Comparison of ENCODE assay signal across 1 cellular context in the genomic region with DNA sequence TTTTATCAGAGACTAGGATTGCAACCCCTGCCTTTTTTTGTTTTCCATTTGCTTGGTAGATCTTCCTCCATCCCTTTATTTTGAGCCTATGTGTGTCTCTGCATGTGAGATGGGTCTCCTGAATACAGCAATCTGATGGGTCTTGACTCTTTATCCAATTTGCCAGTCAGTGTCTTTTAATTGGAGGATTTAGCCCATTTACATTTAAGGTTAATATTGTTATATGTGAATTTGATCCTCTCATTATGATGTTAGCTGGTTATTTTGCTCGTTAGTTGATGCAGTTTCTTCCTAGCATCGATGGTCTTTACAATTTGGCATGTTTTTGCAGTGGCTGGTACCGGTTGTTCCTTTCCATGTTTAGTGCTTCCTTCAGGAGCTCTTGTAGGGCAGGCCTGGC.
A peak's percentile ranks its signal among the peaks of the same experiment; 100 is the strongest.
DNase-seq lines count a peak whose midpoint lies in the region; ATAC-seq, FAIRE-seq and TF ChIP-seq lines count a peak whose summit lies in the region.
"Not testable (repeated sequence)": the region's sequence is repeated elsewhere in the genome, so short reads cannot be mapped to it uniquely, and the experiment has no call there.

No MANE protein-coding gene starts in this region.

- not testable (repeated sequence) for BruUV-seq in K562 (replicated peaks; lab: Mats Ljungman, UMichigan)

- not testable (repeated sequence) for H3K9me1 ChIP-seq in K562 (ENCODE audit: control insufficient read depth, insufficient read depth, low read length)

- not testable (repeated sequence) for TF ChIP-seq CTCF in K562 (IDR thresholded peaks at IDR 0.05 in 2 of 3, conservative IDR thresholded peaks at IDR 0.05 in 1 of 3; ENCODE audit: insufficient read depth in 2 of 3, low read depth in 1 of 3, low read length in 3 of 3)

- intact Hi-C loops in K562 (cut with micrococcal nuclease), result not testable (repeated sequence)

- in situ Hi-C loops in K562 (cut with MboI), result not testable (repeated sequence)

- not testable (repeated sequence) for H2AFZ ChIP-seq in K562 (ENCODE audit: low read depth, low read length)

- not testable (repeated sequence) for FAIRE-seq in K562 (lab: Jason Lieb, UNC)

- CTCF ChIA-PET in K562 (lab: Yijun Ruan, JAX; ENCODE audit: low intra/inter-chr PET ratio), result not testable (repeated sequence)

- not testable (repeated sequence) for H3K4me2 ChIP-seq in K562 (ENCODE audit: insufficient read depth, low read length)

- not testable (repeated sequence) for TF ChIP-seq EP300 in K562 (IDR thresholded peaks at IDR 0.05; ENCODE audit: low read length)

- not testable (repeated sequence) for H3K9ac ChIP-seq in K562 (ENCODE audit: insufficient read depth in 1 of 2, low read depth in 2 of 2, low read length in 2 of 2)

- not testable (repeated sequence) for TF ChIP-seq RAD21 in K562 (CRISPR knock-in tag; conservative IDR thresholded peaks at IDR 0.05 in 1 of 2, IDR thresholded peaks at IDR 0.05 in 1 of 2)

- H3K27ac ChIP-seq in K562 (ENCODE audit: extremely low read depth, low read depth, low read length), result not testable (repeated sequence)

- WGBS in K562 (ENCODE audit: insufficient coverage, low coverage, missing lambda C conversion rate), result 0% methylated on average over 1 of the region's 3 CpGs

- POLR2A ChIA-PET in K562 (lab: Yijun Ruan, JAX), result not testable (repeated sequence)

- not testable (repeated sequence) for H3K79me2 ChIP-seq in K562 (ENCODE audit: control insufficient read depth, insufficient read depth, low read length)

- H3K9me3 ChIP-seq in K562 (replicated peaks; ENCODE audit: control insufficient read depth, insufficient read depth, low read depth, low read length), result not testable (repeated sequence)

- H4K20me1 ChIP-seq in K562 (replicated peaks; ENCODE audit: control insufficient read depth, insufficient read depth, low read length), result not testable (repeated sequence)

- H3K36me3 ChIP-seq in K562 (ENCODE audit: control insufficient read depth, insufficient read depth, low read length), result not testable (repeated sequence)

- not testable (repeated sequence) for H3K4me3 ChIP-seq in K562

- H3K27me3 ChIP-seq in K562 (ENCODE audit: control insufficient read depth in 2 of 2, insufficient read depth in 2 of 2, low read length in 2 of 2), result not testable (repeated sequence)

- not testable (repeated sequence) for DNase-seq in K562 (ENCODE audit: extremely low read depth in 1 of 4, low spot score in 3 of 4)

- H3K4me1 ChIP-seq in K562 (replicated peaks in 1 of 2; ENCODE audit: control insufficient read depth in 2 of 2, insufficient read depth in 2 of 2, low read length in 2 of 2), result not testable (repeated sequence)

- not testable (repeated sequence) for TF ChIP-seq POLR2A in K562 (conservative IDR thresholded peaks at IDR 0.05)

- ATAC-seq in K562, result not testable (repeated sequence)

TF ChIP-seq in K562, 482 proteins besides CTCF, POLR2A, EP300 and RAD21:
- peak; percentile 70; the same call in 1 of the 2 replicates for TF ChIP-seq ZNF354B (CRISPR knock-in tag; IDR thresholded peaks at IDR 0.05)
- peak; percentile 94 for TF ChIP-seq ZNF507 (tag; conservative IDR thresholded peaks at IDR 0.05)
